23 cellular contexts compared by ENCODE assay signal in the genomic region with DNA sequence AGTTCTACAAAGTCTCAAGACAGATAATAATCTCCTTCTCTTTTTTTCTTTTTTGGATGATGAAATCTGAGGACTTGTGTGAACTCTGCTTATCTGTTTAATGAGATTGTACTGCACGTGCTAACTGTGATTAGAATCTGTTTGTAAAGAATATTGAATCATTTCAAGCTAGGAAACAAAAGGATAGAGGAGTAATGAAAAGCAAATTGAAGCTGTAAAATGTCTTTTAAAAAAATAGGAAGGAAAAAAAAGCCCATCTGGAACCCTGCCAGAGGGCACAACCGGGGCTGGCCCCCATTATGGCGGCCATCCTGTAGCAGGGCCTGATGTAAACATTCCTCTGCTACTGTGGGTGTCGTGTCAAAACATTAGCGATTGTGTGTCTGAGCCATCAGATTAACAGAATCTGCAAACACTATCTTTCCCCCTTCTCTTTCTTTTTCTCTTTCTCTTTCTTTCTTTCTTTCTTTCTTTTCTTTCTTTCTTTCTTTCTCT.
A peak's percentile ranks its signal among the peaks of the same experiment; 100 is the strongest.
DNase-seq lines count a peak whose midpoint lies in the region; ATAC-seq, FAIRE-seq and TF ChIP-seq lines count a peak whose summit lies in the region.
"Had no signal": no experiment of that assay in that cellular context is flagged by ENCODE, and none has a peak within 500 bp of the region (broad histone marks: within the 10 kb centered on the region; RNA-seq: fewer than 3 reads in every experiment).

No MANE protein-coding gene starts in this region.

- no peak overlapping the region for H3K14ac ChIP-seq in H1 (ENCODE audit: insufficient read length)

- TF ChIP-seq CTCF in heart left ventricle (IDR thresholded peaks at IDR 0.05) (no peak), H1 (IDR thresholded peaks at IDR 0.05; ENCODE audit: control extremely low read depth in 1 of 3, insufficient read depth in 1 of 3, low read depth in 1 of 3, low read length in 3 of 3) (no peak), smooth muscle cell (IDR thresholded peaks at IDR 0.05; ENCODE audit: borderline replicate concordance, insufficient read depth, poor library complexity, severe bottlenecking) (no peak)

- H3K23me2 ChIP-seq in H1 (ENCODE audit: low read depth, low read length) = no peaks in the 10 kb centered on the region

- H2AK5ac ChIP-seq in H1 (ENCODE audit: low read depth, low read length) = no peak overlapping the region

- WGBS in heart left ventricle, 4 donors = 40 to 47% (median 45%) methylated on average over 5 of the region's 5 CpGs
- 96% methylated on average over 5 of the region's 5 CpGs; no CpG with 5 or more reads in 1 of the 2 experiments for WGBS in H1 (ENCODE audit: extremely low coverage in 1 of 2, insufficient coverage in 1 of 2, insufficient read length in 1 of 2, insufficient replicate concordance in 2 of 2, low coverage in 1 of 2, low lambda C conversion rate in 2 of 2, missing lambda C conversion rate in 1 of 2), 2 experiments
- 19% methylated on average over 5 of the region's 5 CpGs for WGBS in smooth muscle cell (ENCODE audit: low lambda C conversion rate)

- H3K27me3 ChIP-seq in heart left ventricle (no peaks in the 10 kb centered on the region), H1 (replicated peaks in 1 of 4; ENCODE audit: control insufficient read depth in 3 of 4, extremely low read depth in 1 of 4, insufficient read depth in 3 of 4, low read length in 3 of 4) (no peaks in the 10 kb centered on the region), smooth muscle cell (ENCODE audit: low read depth) (no peaks in the 10 kb centered on the region)

- no peak overlapping the region for H2BK15ac ChIP-seq in H1 (ENCODE audit: low read length)

- H3K79me2 ChIP-seq in H1 (ENCODE audit: control insufficient read depth in 1 of 2, insufficient read depth in 2 of 2, low read length in 2 of 2) (peaks cover 0 to 21% of the 10 kb centered on the region in 2 experiments; a peak in 1 of 4 replicates), smooth muscle cell (ENCODE audit: low read depth) (peaks cover 63% of the 10 kb centered on the region)

- no peaks in the 10 kb centered on the region; the same call in 1 of the 2 replicates for H3K79me1 ChIP-seq in H1 (ENCODE audit: low read depth, low read length)

- H2AFZ ChIP-seq in H1 (ENCODE audit: low read length) (no peak overlapping the region), smooth muscle cell (ENCODE audit: low read depth) (no peak overlapping the region)

- H3K27ac ChIP-seq in heart left ventricle = peak overlapping the region in 7 of 12 donors; percentile 32 to 84 (median 68)
- no peak overlapping the region for H3K27ac ChIP-seq in H1 (ENCODE audit: low read depth, low read length)
- H3K27ac ChIP-seq in smooth muscle cell (ENCODE audit: low read depth) = peak overlapping the region; percentile 73
- H3K27ac ChIP-seq: epithelial cell of prostate, KMS-11, neutrophil had no signal

- no peak overlapping the region for H3K18ac ChIP-seq in H1 (ENCODE audit: extremely low read depth, low read length)

- no peak for ATAC-seq in heart left ventricle
- ATAC-seq in left ventricle myocardium superior = no peak
- ATAC-seq in GM21360 (IDR thresholded peaks at IDR 0.05; ENCODE audit: unreplicated experiment) = no peak
- no peak for ATAC-seq in HG03378 (IDR thresholded peaks at IDR 0.05; ENCODE audit: unreplicated experiment)
- ATAC-seq: activated CD8-positive, alpha-beta T cell treated with anti-CD3 and anti-CD28 coated beads, Interleukin-2, amount 10 ng/mL, durations not matched to agents 7 days and 5 days; activated T-cell treated with anti-CD3 and anti-CD28 coated beads, Interleukin-2, amount 50 U/mL, for 72 hours; mucosa of descending colon had no signal

- H2BK120ac ChIP-seq in H1 (replicated peaks; ENCODE audit: low read depth, low read length) = no peak overlapping the region

- no peak overlapping the region for H2BK20ac ChIP-seq in H1 (ENCODE audit: low read length)

- H3K9me3 ChIP-seq in heart left ventricle = no peaks in the 10 kb centered on the region
- H3K9me3 ChIP-seq in H1 (ENCODE audit: insufficient read depth in 2 of 2, low read depth in 1 of 2, low read length in 1 of 2) = no peaks in the 10 kb centered on the region
- H3K9me3 ChIP-seq in smooth muscle cell (replicated peaks; ENCODE audit: low read depth) = no peaks in the 10 kb centered on the region
- H3K9me3 ChIP-seq: mucosa of descending colon, neutrophil had no signal

- H3K23ac ChIP-seq in H1 (ENCODE audit: insufficient read length) = no peak overlapping the region

- no peak overlapping the region for H3K56ac ChIP-seq in H1 (replicated peaks; ENCODE audit: insufficient read length, low read depth, low read length)

- H4K20me1 ChIP-seq in H1 (replicated peaks in 1 of 2; ENCODE audit: control insufficient read depth in 1 of 2, insufficient read depth in 2 of 2, low read length in 2 of 2) = no peaks in the 10 kb centered on the region
- H4K20me1 ChIP-seq in smooth muscle cell (ENCODE audit: low read depth) = peaks cover 98% of the 10 kb centered on the region

- no peak overlapping the region for H3K9ac ChIP-seq in H1 (replicated peaks in 1 of 4; ENCODE audit: extremely low read depth in 1 of 4, low read depth in 3 of 4, low read length in 3 of 4)
- H3K9ac ChIP-seq in smooth muscle cell (ENCODE audit: low read depth) = no peak overlapping the region
- H3K9ac ChIP-seq: KMS-11 had no signal

- no peak overlapping the region for H3K4me2 ChIP-seq in H1 (ENCODE audit: insufficient read depth in 1 of 2, low read depth in 2 of 2, low read length in 2 of 2)
- no peak overlapping the region for H3K4me2 ChIP-seq in smooth muscle cell
- H3K4me2 ChIP-seq: KMS-11 had no signal

- H3K4me3 ChIP-seq in heart left ventricle = no peak overlapping the region
- no peak overlapping the region for H3K4me3 ChIP-seq in H1 (ENCODE audit: extremely low read depth in 1 of 4, insufficient read depth in 2 of 4, low read depth in 3 of 4, low read length in 4 of 4)
- H3K4me3 ChIP-seq in smooth muscle cell = no peak overlapping the region
- H3K4me3 ChIP-seq: mucosa of descending colon had no signal

- TF ChIP-seq RAD21 in H1 (IDR thresholded peaks at IDR 0.05 in 1 of 2, conservative IDR thresholded peaks at IDR 0.05 in 1 of 2; ENCODE audit: low read depth in 2 of 2, low read length in 2 of 2) = no peak

- CTCF ChIA-PET in H1 (lab: Charles Lee; ENCODE audit: partially characterized antibody) = no interaction called here

- intact Hi-C loops in heart left ventricle (cut with DNase I) = no loop called here
- intact Hi-C loops in left ventricle myocardium superior (cut with micrococcal nuclease) = no loop called here

- no peak overlapping the region for H4K91ac ChIP-seq in H1 (replicated peaks; ENCODE audit: insufficient read length, low read length)

- H4K5ac ChIP-seq in H1 (ENCODE audit: insufficient read length, low read depth, low read length) = no peak overlapping the region

- H2BK5ac ChIP-seq in H1 (ENCODE audit: low read depth, low read length) = no peak overlapping the region

- peaks cover 50% of the 10 kb centered on the region for H3F3A ChIP-seq in smooth muscle cell (ENCODE audit: low read depth)

- TF ChIP-seq POLR2A in heart left ventricle (IDR thresholded peaks at IDR 0.05) (no peak), H1 (IDR thresholded peaks at IDR 0.05; ENCODE audit: control extremely low read depth in 1 of 2, low read depth in 2 of 2, low read length in 2 of 2) (no peak)

- no peak for FAIRE-seq in H1 (lab: Jason Lieb, UNC)
- FAIRE-seq: GM12891 had no signal

- H3K36me3 ChIP-seq in heart left ventricle = peaks cover 0 to 17% (median 0%) of the 10 kb centered on the region in 9 donors
- H3K36me3 ChIP-seq in H1 (ENCODE audit: control insufficient read depth in 2 of 4, insufficient read depth in 4 of 4, low read length in 3 of 4) = peaks cover 0 to 18% (median 4%) of the 10 kb centered on the region in 4 experiments; a peak in 5 of 8 replicates
- H3K36me3 ChIP-seq in smooth muscle cell (ENCODE audit: low read depth) = no peaks in the 10 kb centered on the region
- H3K36me3 ChIP-seq: neutrophil had no signal

- peaks cover 0 to 79% (median 36%) of the 10 kb centered on the region in 12 donors for H3K4me1 ChIP-seq in heart left ventricle
- H3K4me1 ChIP-seq in H1 (replicated peaks in 1 of 4; ENCODE audit: control insufficient read depth in 3 of 4, insufficient read depth in 4 of 4, low read length in 3 of 4) = peaks cover 0 to 9% (median 8%) of the 10 kb centered on the region in 4 experiments; a peak in 6 of 7 replicates
- H3K4me1 ChIP-seq in smooth muscle cell (ENCODE audit: low read depth) = no peaks in the 10 kb centered on the region

- POLR2A ChIA-PET in H1 (lab: Charles Lee; ENCODE audit: partially characterized antibody) = no interaction called here

- H2BK12ac ChIP-seq in H1 (ENCODE audit: low read depth, low read length) = no peak overlapping the region

- DNase-seq in heart left ventricle (no peak), left ventricle myocardium superior (no peak), NCI-H748 (lab: John Stamatoyannopoulos, UW; ENCODE audit: unreplicated experiment) (peak; percentile 45), H1 (ENCODE audit: low read depth in 1 of 2, low spot score in 2 of 2) (no peak), smooth muscle cell (lab: John Stamatoyannopoulos, UW; ENCODE audit: unreplicated experiment) (no peak), AG08395 (ENCODE audit: low spot score) (no peak)
- DNase-seq: activated B cell treated with CpG ODN at 0.5 μM for 24 hours; activated CD8-positive, alpha-beta T cell treated with anti-CD3 and anti-CD28 coated beads, Interleukin-2, amount 10 ng/mL, durations not matched to agents 7 days and 5 days; activated naive CD8-positive, alpha-beta T cell treated with anti-CD3 and anti-CD28 coated beads for 36 hours; activated T-cell treated with anti-CD3 and anti-CD28 coated beads, Interleukin-2, amount 50 U/mL, for 72 hours; GDM1; mucosa of descending colon; NCI-H2107; NCI-H524 treated with DMSO at 0.1 percent for 48 hours; OCI-M1; SHP77 treated with DMSO at 0.1 percent for 48 hours; stimulated activated CD8-positive, alpha-beta memory T cell treated with anti-CD3 and anti-CD28 coated beads, Interleukin-4, amount 100 ng/mL, for 48 hours had no signal

- H4K8ac ChIP-seq in H1 (ENCODE audit: extremely low read depth, insufficient read depth, low read length) = peak overlapping the region; percentile 12; the same call in 1 of the 2 replicates

- H3K4ac ChIP-seq in H1 (replicated peaks; ENCODE audit: insufficient read length, low read depth, low read length) = no peak overlapping the region

- no peak for TF ChIP-seq EP300 in H1 (IDR thresholded peaks at IDR 0.05; ENCODE audit: borderline replicate concordance in 1 of 2, low read depth in 2 of 2, low read length in 2 of 2)

TF ChIP-seq in H1, 55 proteins besides CTCF, POLR2A, EP300 and RAD21:
- TF ChIP-seq YY1 (IDR thresholded peaks at IDR 0.05; ENCODE audit: low read depth, low read length) = no peak
- no peak for TF ChIP-seq HDAC2 (IDR thresholded peaks at IDR 0.05; ENCODE audit: borderline replicate concordance in 1 of 2, low read depth in 2 of 2, low read length in 2 of 2)
- no peak for TF ChIP-seq CHD2 (IDR thresholded peaks at IDR 0.05; ENCODE audit: low read length)
- no peak for TF ChIP-seq TCF12 (IDR thresholded peaks at IDR 0.05; ENCODE audit: low read depth, low read length)
- TF ChIP-seq TEAD4 (IDR thresholded peaks at IDR 0.05; ENCODE audit: low read depth, low read length) = no peak
- no peak for TF ChIP-seq TAF1 (IDR thresholded peaks at IDR 0.05; ENCODE audit: low read depth, low read length)
- TF ChIP-seq GABPA (IDR thresholded peaks at IDR 0.05; ENCODE audit: borderline replicate concordance, insufficient read depth, low read length) = no peak
